In the genomic region with DNA sequence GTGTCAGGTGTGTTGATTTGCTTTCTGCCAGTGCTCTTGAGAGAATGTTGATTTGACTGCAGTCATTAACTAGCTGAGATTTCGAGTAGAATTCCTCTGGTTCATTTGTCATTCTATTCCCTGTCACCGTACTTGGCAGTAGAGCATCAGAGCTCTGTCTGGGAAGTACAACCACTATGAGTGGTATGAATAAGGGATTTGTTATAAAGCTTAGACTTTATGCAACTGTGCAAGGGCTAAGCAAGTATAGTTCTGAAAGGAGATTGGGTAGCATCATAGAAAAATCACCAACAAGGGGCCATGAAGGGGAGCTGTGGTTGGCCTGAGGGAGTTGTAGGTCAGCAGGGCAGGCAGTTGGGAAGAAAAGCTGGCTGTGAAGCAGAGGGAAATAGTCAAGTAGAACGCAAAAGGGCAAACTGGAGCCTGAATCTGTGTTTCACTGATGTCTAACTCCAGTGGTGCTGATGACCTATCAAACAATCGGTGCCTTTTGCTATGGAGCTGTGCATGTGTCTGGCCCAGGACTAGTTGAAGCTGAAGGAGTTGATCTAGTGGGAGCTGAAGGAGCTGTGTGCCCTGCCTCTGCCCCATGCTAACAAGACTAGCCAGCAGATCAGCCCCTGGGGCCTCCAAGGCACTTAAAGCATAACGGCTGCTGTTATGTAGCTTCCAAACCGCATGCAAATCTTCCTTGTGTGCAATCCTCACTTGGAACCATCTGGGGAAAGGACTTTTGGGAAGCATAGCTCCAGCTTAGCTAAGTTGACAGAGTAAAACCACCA, we compare ENCODE assay signal across 15 cellular contexts.
A peak's percentile ranks its signal among the peaks of the same experiment; 100 is the strongest.
DNase-seq lines count a peak whose midpoint lies in the region; TF ChIP-seq lines count a peak whose summit lies in the region.
"Had no signal": no experiment of that assay in that cellular context is flagged by ENCODE, and none has a peak within 500 bp of the region (broad histone marks: within the 10 kb centered on the region; RNA-seq: fewer than 3 reads in every experiment).

No MANE protein-coding gene starts in this region.

- peaks cover 28% of the 10 kb centered on the region for H3K4me1 ChIP-seq in neural progenitor cell
- H3K4me1 ChIP-seq: prostate gland, stomach had no signal

- no peaks in the 10 kb centered on the region for H4K20me1 ChIP-seq in neural progenitor cell (ENCODE audit: low read depth)

- no peak overlapping the region for H3K4me3 Mint-ChIP-seq in neural progenitor cell
- H3K4me3 Mint-ChIP-seq in activated naive CD4-positive, alpha-beta T cell treated with anti-CD3 and anti-CD28 coated beads, Interleukin-2, amount 10 ng/mL, durations not matched to agents 7 days and 5 days = no peak overlapping the region
- H3K4me3 Mint-ChIP-seq: activated naive CD8-positive, alpha-beta T cell treated with anti-CD3 and anti-CD28 coated beads, Interleukin-2, amount 10 ng/mL, durations not matched to agents 7 days and 5 days; CD4-positive, alpha-beta memory T cell had no signal

- H3K9me3 ChIP-seq in neural progenitor cell (ENCODE audit: low read depth) = no peaks in the 10 kb centered on the region
- H3K9me3 ChIP-seq: prostate gland, stomach had no signal

- H2AFZ ChIP-seq in neural progenitor cell (replicated peaks) = peak overlapping the region; percentile 88

- no peaks in the 10 kb centered on the region for H3K36me3 ChIP-seq in neural progenitor cell
- H3K36me3 ChIP-seq: prostate gland, stomach had no signal

- H3K27ac ChIP-seq in neural progenitor cell = no peak overlapping the region
- H3K27ac ChIP-seq: HL-60, prostate gland, stomach had no signal

- peak; percentile 74 for DNase-seq in DMS 273 (lab: John Stamatoyannopoulos, UW; ENCODE audit: unreplicated experiment)
- DNase-seq in NCI-H82 (lab: John Stamatoyannopoulos, UW) = peak; percentile 90
- peak; percentile 18 for DNase-seq in fibroblast of the aortic adventitia (ENCODE audit: low read depth)
- DNase-seq in neural progenitor cell (ENCODE audit: low spot score) = no peak
- no peak for DNase-seq in NCI-H2081 treated with DMSO at 0.1 percent for 48 hours (lab: John Stamatoyannopoulos, UW)
- DNase-seq in hippocampal formation (lab: John Stamatoyannopoulos, UW) = no peak
- DNase-seq in NCI-H1694 (lab: John Stamatoyannopoulos, UW) = no peak
- no peak for DNase-seq in activated naive CD4-positive, alpha-beta T cell treated with anti-CD3 and anti-CD28 coated beads, Interleukin-2, amount 10 ng/mL, durations not matched to agents 7 days and 5 days
- DNase-seq: activated naive CD8-positive, alpha-beta T cell treated with anti-CD3 and anti-CD28 coated beads, Interleukin-2, amount 10 ng/mL, durations not matched to agents 7 days and 5 days; CD4-positive, alpha-beta memory T cell; NCI-H446; stomach; T1000 had no signal

- peaks cover 10% of the 10 kb centered on the region for H3F3A ChIP-seq in neural progenitor cell (ENCODE audit: low read depth)

- no peak overlapping the region for H3K4me2 ChIP-seq in neural progenitor cell

- peaks cover 5% of the 10 kb centered on the region for H3K27me3 Mint-ChIP-seq in neural progenitor cell (ENCODE audit: insufficient read depth, low read depth)
- H3K27me3 Mint-ChIP-seq in activated naive CD4-positive, alpha-beta T cell treated with anti-CD3 and anti-CD28 coated beads, Interleukin-2, amount 10 ng/mL, durations not matched to agents 7 days and 5 days = peaks cover 5% of the 10 kb centered on the region

- H3K27me3 ChIP-seq in neural progenitor cell = no peaks in the 10 kb centered on the region
- H3K27me3 ChIP-seq: stomach had no signal

- H3K27ac Mint-ChIP-seq in neural progenitor cell = no peak overlapping the region
- no peak overlapping the region for H3K27ac Mint-ChIP-seq in activated naive CD4-positive, alpha-beta T cell treated with anti-CD3 and anti-CD28 coated beads, Interleukin-2, amount 10 ng/mL, durations not matched to agents 7 days and 5 days
- H3K27ac Mint-ChIP-seq: activated naive CD8-positive, alpha-beta T cell treated with anti-CD3 and anti-CD28 coated beads, Interleukin-2, amount 10 ng/mL, durations not matched to agents 7 days and 5 days; CD4-positive, alpha-beta memory T cell had no signal

- TF ChIP-seq CTCF in fibroblast of the aortic adventitia (IDR thresholded peaks at IDR 0.05; ENCODE audit: insufficient read depth, low read length) = no peak
- no peak for TF ChIP-seq CTCF in neural progenitor cell (IDR thresholded peaks at IDR 0.05)

- H3K4me3 ChIP-seq in fibroblast of the aortic adventitia (ENCODE audit: low read depth, low read length) (no peak overlapping the region), neural progenitor cell (no peak overlapping the region)
- H3K4me3 ChIP-seq: prostate gland, stomach had no signal

- H3K9me3 Mint-ChIP-seq in neural progenitor cell = no peaks in the 10 kb centered on the region
- no peaks in the 10 kb centered on the region for H3K9me3 Mint-ChIP-seq in activated naive CD4-positive, alpha-beta T cell treated with anti-CD3 and anti-CD28 coated beads, Interleukin-2, amount 10 ng/mL, durations not matched to agents 7 days and 5 days
- H3K9me3 Mint-ChIP-seq: activated naive CD8-positive, alpha-beta T cell treated with anti-CD3 and anti-CD28 coated beads, Interleukin-2, amount 10 ng/mL, durations not matched to agents 7 days and 5 days; CD4-positive, alpha-beta memory T cell had no signal

- no peaks in the 10 kb centered on the region for H3K79me2 ChIP-seq in neural progenitor cell (ENCODE audit: low read depth)

- H3K9ac ChIP-seq in neural progenitor cell = no peak overlapping the region

- CTCF ChIA-PET in activated naive CD4-positive, alpha-beta T cell treated with anti-CD3 and anti-CD28 coated beads, Interleukin-2, amount 10 ng/mL, durations not matched to agents 7 days and 5 days (lab: Charles Lee) = interaction anchor here (0.9 kb wide), 1 partner anchor 14 kb away, joined by 3 read pairs; no protein-coding TSS in a partner anchor

- H3K36me3 Mint-ChIP-seq in neural progenitor cell = no peaks in the 10 kb centered on the region
- no peaks in the 10 kb centered on the region for H3K36me3 Mint-ChIP-seq in activated naive CD4-positive, alpha-beta T cell treated with anti-CD3 and anti-CD28 coated beads, Interleukin-2, amount 10 ng/mL, durations not matched to agents 7 days and 5 days
- H3K36me3 Mint-ChIP-seq: activated naive CD8-positive, alpha-beta T cell treated with anti-CD3 and anti-CD28 coated beads, Interleukin-2, amount 10 ng/mL, durations not matched to agents 7 days and 5 days; CD4-positive, alpha-beta memory T cell had no signal

- H3K4me1 Mint-ChIP-seq in neural progenitor cell = peaks cover 19% of the 10 kb centered on the region
- no peaks in the 10 kb centered on the region for H3K4me1 Mint-ChIP-seq in activated naive CD4-positive, alpha-beta T cell treated with anti-CD3 and anti-CD28 coated beads, Interleukin-2, amount 10 ng/mL, durations not matched to agents 7 days and 5 days
- H3K4me1 Mint-ChIP-seq: activated naive CD8-positive, alpha-beta T cell treated with anti-CD3 and anti-CD28 coated beads, Interleukin-2, amount 10 ng/mL, durations not matched to agents 7 days and 5 days; CD4-positive, alpha-beta memory T cell had no signal

Comparison
In these comparisons a context has a peak if more than half of its experiments do, and no peak if none do; other contexts are left out.
1. DNase-seq: peak in DMS 273 (single experiment), NCI-H82 (single experiment) and fibroblast of the aortic adventitia (single experiment); none in neural progenitor cell (single experiment), NCI-H2081 treated with DMSO at 0.1 percent for 48 hours (single experiment), hippocampal formation (0 of 2), NCI-H1694 (single experiment) and activated naive CD4-positive, alpha-beta T cell treated with anti-CD3 and anti-CD28 coated beads, Interleukin-2, amount 10 ng/mL, durations not matched to agents 7 days and 5 days (single experiment).